In the genomic region with DNA sequence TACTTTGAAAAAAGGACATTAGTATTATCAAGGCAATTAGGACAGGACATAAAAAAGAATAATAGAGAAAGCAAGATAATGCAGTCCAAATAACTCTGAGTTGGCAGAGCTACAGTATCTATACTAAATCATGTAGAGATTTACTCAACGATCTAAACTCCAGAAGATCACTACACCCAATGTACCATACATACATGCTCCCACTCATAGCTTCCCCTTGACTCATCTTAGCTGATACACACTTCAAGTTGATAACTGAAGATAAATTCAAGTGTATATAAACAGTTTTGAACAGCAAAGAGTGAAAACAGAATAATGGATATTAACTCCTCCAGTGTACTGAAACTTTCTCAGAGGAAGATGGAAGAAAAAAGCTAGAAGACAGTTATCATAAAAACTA, we compare ENCODE assay signal across 29 cellular contexts.
DNase-seq lines count a peak whose midpoint lies in the region; ATAC-seq, FAIRE-seq and TF ChIP-seq lines count a peak whose summit lies in the region.
"Had no signal": no experiment of that assay in that cellular context is flagged by ENCODE, and none has a peak within 500 bp of the region (broad histone marks: within the 10 kb centered on the region; RNA-seq: fewer than 3 reads in every experiment).

No MANE protein-coding gene starts in this region.

- no peaks in the 10 kb centered on the region for H3K27me3 Mint-ChIP-seq in HFFc6 (ENCODE audit: insufficient read depth)
- H3K27me3 Mint-ChIP-seq: activated B cell treated with CpG ODN at 0.5 μM for 24 hours; activated CD4-positive, alpha-beta memory T cell treated with anti-CD3 and anti-CD28 coated beads for 36 hours; activated naive CD8-positive, alpha-beta T cell treated with anti-CD3 and anti-CD28 coated beads, Interleukin-2, amount 10 ng/mL, durations not matched to agents 7 days and 5 days; naive B cell; stimulated activated memory B cell treated with anti-CD40 and anti-IgM and Interleukin-4, amounts not matched to agents 10 μg/mL and 1 μg/mL and 100 μg/mL, for 72 hours had no signal

- TF ChIP-seq CTCF in HFFc6 (IDR thresholded peaks at IDR 0.05): no peak
- TF ChIP-seq CTCF in bronchial epithelial cell (IDR thresholded peaks at IDR 0.05; ENCODE audit: insufficient read depth, low read length, severe bottlenecking): no peak
- TF ChIP-seq CTCF in keratinocyte (optimal IDR thresholded peaks at IDR 0.05 in 1 of 3, IDR thresholded peaks at IDR 0.05 in 1 of 3, conservative IDR thresholded peaks at IDR 0.05 in 1 of 3; ENCODE audit: extremely low read depth in 1 of 3, insufficient read depth in 2 of 3, low read length in 3 of 3): no peak

- peaks cover 45% of the 10 kb centered on the region for H3K79me2 ChIP-seq in keratinocyte (ENCODE audit: control insufficient read depth, insufficient read depth, low read length)

- no peaks in the 10 kb centered on the region for H4K20me1 ChIP-seq in keratinocyte (ENCODE audit: control insufficient read depth, extremely low read depth, insufficient read depth, low read length)

- H3K4me3 Mint-ChIP-seq in HFFc6: no peak overlapping the region
- H3K4me3 Mint-ChIP-seq: activated B cell treated with CpG ODN at 0.5 μM for 24 hours; activated CD4-positive, alpha-beta memory T cell treated with anti-CD3 and anti-CD28 coated beads for 36 hours; activated naive CD8-positive, alpha-beta T cell treated with anti-CD3 and anti-CD28 coated beads, Interleukin-2, amount 10 ng/mL, durations not matched to agents 7 days and 5 days; endodermal cell; naive B cell; stimulated activated memory B cell treated with anti-CD40 and anti-IgM and Interleukin-4, amounts not matched to agents 10 μg/mL and 1 μg/mL and 100 μg/mL, for 72 hours had no signal

- no peaks in the 10 kb centered on the region for H3K9me1 ChIP-seq in keratinocyte (ENCODE audit: control insufficient read depth, extremely low read depth, insufficient read depth, low read length)

- H3K36me3 Mint-ChIP-seq in HFFc6 (ENCODE audit: low read depth): peaks cover 30% of the 10 kb centered on the region

- dilution Hi-C loops in keratinocyte (cut with MboI; ENCODE audit: extremely low pct_ligation_motif_present, low sequenced_read_pairs): no loop called here

- peaks cover 3% of the 10 kb centered on the region for H3K4me1 ChIP-seq in keratinocyte (ENCODE audit: control insufficient read depth, extremely low read depth, insufficient read depth, low read length)
- H3K4me1 ChIP-seq: suprapubic skin had no signal

- no peak overlapping the region for H2AFZ ChIP-seq in keratinocyte (ENCODE audit: control insufficient read depth, low read length)
- H2AFZ ChIP-seq: PC-9 had no signal

- H3K27ac ChIP-seq in keratinocyte (ENCODE audit: control insufficient read depth, insufficient read depth, low read length): no peak overlapping the region
- H3K27ac ChIP-seq: coronary artery, heart left ventricle, HL-60, PC-9, suprapubic skin had no signal

- H3K4me3 ChIP-seq in bronchial epithelial cell (ENCODE audit: low read depth, low read length) (no peak overlapping the region), keratinocyte (ENCODE audit: control insufficient read depth in 2 of 3, extremely low read depth in 1 of 3, insufficient read depth in 2 of 3, low read depth in 1 of 3, low read length in 3 of 3) (no peak overlapping the region)
- H3K4me3 ChIP-seq: coronary artery, heart left ventricle, PC-9, suprapubic skin had no signal

- no peak overlapping the region for H3K4me2 ChIP-seq in keratinocyte (ENCODE audit: control insufficient read depth, extremely low read depth, insufficient read depth, low read depth, low read length)
- H3K4me2 ChIP-seq: PC-9 had no signal

- DNase-seq in CD1c-positive myeloid dendritic cell (ENCODE audit: extremely low spot score) (peak; percentile 0), HFFc6 (peak; percentile 12), bronchial epithelial cell (ENCODE audit: low read depth) (peak; percentile 46), keratinocyte (ENCODE audit: low read depth, low spot score) (no peak), kidney glomerular epithelial cell (lab: John Stamatoyannopoulos, UW) (no peak), cerebellum (ENCODE audit: low spot score) (no peak)
- DNase-seq: activated B cell treated with CpG ODN at 0.5 μM for 24 hours; activated CD4-positive, alpha-beta memory T cell treated with anti-CD3 and anti-CD28 coated beads for 36 hours; activated effector memory CD4-positive, alpha-beta T cell treated with anti-CD3 and anti-CD28 coated beads, Interleukin-2, amount 50 U/mL, for 16 hours; activated naive CD8-positive, alpha-beta T cell treated with anti-CD3 and anti-CD28 coated beads, Interleukin-2, amount 10 ng/mL, durations not matched to agents 7 days and 5 days; C1 segment of cervical spinal cord; Calu3; endodermal cell; heart left ventricle; naive B cell; NCI-H1105; NCI-H1930; NCI-H446; PC-9; Right ventricle myocardium superior; stimulated activated CD4-positive, alpha-beta T cell treated with anti-CD3 and anti-CD28 coated beads, Interleukin-2, amount 100 ng/mL, for 48 hours; T1000 had no signal

- H3K9me3 ChIP-seq in keratinocyte (ENCODE audit: control insufficient read depth, low read depth, low read length): peaks cover 2% of the 10 kb centered on the region
- H3K9me3 ChIP-seq: suprapubic skin had no signal

- peaks cover 10% of the 10 kb centered on the region; the same call in 1 of the 2 replicates for H3K9me3 Mint-ChIP-seq in HFFc6

- ATAC-seq in SK-N-SH treated with all-trans-retinoic acid at 6 μM for 48 hours: no peak
- ATAC-seq: HCT116; heart left ventricle; HepG2; stimulated activated memory B cell treated with anti-CD40 and anti-IgM and Interleukin-4, amounts not matched to agents 10 μg/mL and 1 μg/mL and 100 μg/mL, for 72 hours had no signal

- no peaks in the 10 kb centered on the region for H3K27me3 ChIP-seq in bronchial epithelial cell (ENCODE audit: control insufficient read depth, insufficient read depth, low read length)
- no peaks in the 10 kb centered on the region for H3K27me3 ChIP-seq in keratinocyte (ENCODE audit: control insufficient read depth, extremely low read depth, insufficient read depth, low read length)
- H3K27me3 ChIP-seq: heart left ventricle, suprapubic skin had no signal

- H3K36me3 ChIP-seq in bronchial epithelial cell (ENCODE audit: control insufficient read depth, insufficient read depth, low read length) (no peaks in the 10 kb centered on the region), keratinocyte (ENCODE audit: control insufficient read depth in 2 of 2, extremely low read depth in 1 of 2, insufficient read depth in 2 of 2, low read length in 2 of 2) (no peaks in the 10 kb centered on the region)
- H3K36me3 ChIP-seq: suprapubic skin had no signal

- H3K27ac Mint-ChIP-seq in HFFc6: no peak overlapping the region
- H3K27ac Mint-ChIP-seq: activated B cell treated with CpG ODN at 0.5 μM for 24 hours; activated CD4-positive, alpha-beta memory T cell treated with anti-CD3 and anti-CD28 coated beads for 36 hours; activated naive CD8-positive, alpha-beta T cell treated with anti-CD3 and anti-CD28 coated beads, Interleukin-2, amount 10 ng/mL, durations not matched to agents 7 days and 5 days; endodermal cell; stimulated activated memory B cell treated with anti-CD40 and anti-IgM and Interleukin-4, amounts not matched to agents 10 μg/mL and 1 μg/mL and 100 μg/mL, for 72 hours had no signal

- no peak overlapping the region for H3K9ac ChIP-seq in keratinocyte (ENCODE audit: control insufficient read depth, extremely low read depth, insufficient read depth, low read length)

- peaks cover 19% of the 10 kb centered on the region for H3K4me1 Mint-ChIP-seq in HFFc6 (ENCODE audit: low read depth)

- FAIRE-seq in bronchial epithelial cell (lab: Jason Lieb, UNC) (no peak), keratinocyte (lab: Jason Lieb, UNC) (peak; percentile 57)
- FAIRE-seq: HepG2 had no signal

TF ChIP-seq in SK-N-SH treated with all-trans-retinoic acid at 6 μM for 48 hours, 23 proteins besides CTCF, POLR2A, EP300 and RAD21:
- TF ChIP-seq ZFP3 (CRISPR knock-in tag; IDR thresholded peaks at IDR 0.05): no peak

Comparison
In these comparisons a context has a peak if more than half of its experiments do, and no peak if none do; other contexts are left out.
1. DNase-seq: peak in CD1c-positive myeloid dendritic cell (single experiment), HFFc6 (single experiment) and bronchial epithelial cell (single experiment); none in keratinocyte (single experiment), kidney glomerular epithelial cell (single experiment) and cerebellum (single experiment).